In genomic region chr5:178399723-178400115, GRCh38 we compare ENCODE assay signal across 2 cellular contexts.
TF ChIP-seq lines count a peak whose summit lies in the region.

No MANE protein-coding gene starts in this region.

TF ChIP-seq in SK-N-SH, 30 proteins besides CTCF, POLR2A, EP300 and RAD21 (continued from another document):
- TF ChIP-seq ZBTB33 (IDR thresholded peaks at IDR 0.05; ENCODE audit: borderline replicate concordance, low read depth) (no peak), RFX5 (IDR thresholded peaks at IDR 0.05; ENCODE audit: low read length) (no peak), USF1 (IDR thresholded peaks at IDR 0.05; ENCODE audit: borderline replicate concordance, low read depth) (no peak), TCF12 (IDR thresholded peaks at IDR 0.05) (no peak)

TF ChIP-seq in SK-N-SH treated with all-trans-retinoic acid at 6 μM for 48 hours, 23 proteins besides CTCF, POLR2A, EP300 and RAD21 (continued from another document):
- TF ChIP-seq PATZ1 (CRISPR knock-in tag; IDR thresholded peaks at IDR 0.05; ENCODE audit: borderline replicate concordance) (no peak), POU6F1 (CRISPR knock-in tag; IDR thresholded peaks at IDR 0.05; ENCODE audit: borderline replicate concordance, low read depth) (no peak), ZFP30 (CRISPR knock-in tag; IDR thresholded peaks at IDR 0.05) (no peak), ISL1 (CRISPR knock-in tag; IDR thresholded peaks at IDR 0.05) (no peak), ARNTL (CRISPR knock-in tag; IDR thresholded peaks at IDR 0.05; ENCODE audit: borderline replicate concordance, low read depth) (no peak), ZC3H10 (CRISPR knock-in tag; IDR thresholded peaks at IDR 0.05) (no peak), OSR1 (CRISPR knock-in tag; IDR thresholded peaks at IDR 0.05) (no peak), ESRRG (CRISPR knock-in tag; IDR thresholded peaks at IDR 0.05) (no peak)
